8 cellular contexts compared by ENCODE assay signal in the genomic region with DNA sequence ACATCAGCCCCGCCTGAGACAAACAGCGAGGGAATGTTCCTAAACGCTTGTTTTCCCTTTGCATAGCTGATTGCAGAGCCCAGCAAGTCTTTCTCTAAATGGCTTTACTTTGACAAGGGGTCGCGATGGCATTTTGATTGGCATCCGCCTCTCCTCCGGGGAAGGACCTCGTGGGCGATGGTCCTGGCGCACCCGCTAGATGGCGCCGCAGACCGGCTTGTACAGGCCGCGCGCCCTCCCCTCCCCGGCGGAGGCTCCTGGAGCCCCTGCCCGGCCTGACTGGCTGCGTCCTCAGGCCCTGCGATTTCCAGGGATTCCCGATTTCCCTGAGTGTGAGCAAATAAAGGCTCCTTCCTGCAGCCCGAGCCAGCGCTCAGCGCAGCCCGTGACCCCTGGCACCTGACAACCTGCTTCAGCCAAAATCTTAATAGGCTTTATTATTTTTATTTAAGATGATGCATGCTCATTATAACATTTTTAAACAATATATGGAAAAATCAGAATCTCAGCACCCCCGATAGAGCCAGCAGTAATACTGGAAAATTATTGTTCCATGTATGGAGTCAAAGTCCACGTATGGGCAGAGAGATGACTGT.
DNase-seq lines count a peak whose midpoint lies in the region; ATAC-seq and TF ChIP-seq lines count a peak whose summit lies in the region.

No MANE protein-coding gene starts in this region.

- peak; percentile 70 for TF ChIP-seq RAD21 in HCT116 (IDR thresholded peaks at IDR 0.05; ENCODE audit: low read depth)

- DNase-seq in NCI-H2029 (lab: John Stamatoyannopoulos, UW), result peak; percentile 11
- no peak for DNase-seq in NCI-H2029 treated with DMSO at 0.1 percent for 48 hours (lab: John Stamatoyannopoulos, UW)
- DNase-seq in HCT116 (ENCODE audit: low read depth, low spot score), result no peak
- peak; percentile 84 for DNase-seq in NCI-H748 (lab: John Stamatoyannopoulos, UW; ENCODE audit: unreplicated experiment)
- peak; percentile 13 for DNase-seq in dermis blood vessel endothelial cell
- peak; percentile 88 for DNase-seq in nephron progenitor cell
- DNase-seq in tibial artery, result no peak

- POLR2A ChIA-PET in HCT116 (lab: Charles Lee), result no interaction called here

- CTCF ChIA-PET in HCT116 (lab: Charles Lee), result no interaction called here

- H3K27me3 ChIP-seq in HCT116 (ENCODE audit: insufficient read depth, low read length), result no peaks in the 10 kb centered on the region
- peaks cover 0 to 6% of the 10 kb centered on the region in 2 donors for H3K27me3 ChIP-seq in tibial artery

- TF ChIP-seq POLR2A in HCT116 (IDR thresholded peaks at IDR 0.05; ENCODE audit: borderline replicate concordance, extremely low read depth, insufficient read depth, insufficient read length), result no peak

- H3K4me2 ChIP-seq in HCT116 (ENCODE audit: low read length), result no peak overlapping the region

- no peak overlapping the region for H3K4me3 Mint-ChIP-seq in nephron progenitor cell

- RAD21 ChIA-PET in HCT116 (lab: Charles Lee; ENCODE audit: low non-redundant PET in 1 of 2, low total read pairs in 2 of 2, uncharacterized antibody in 2 of 2, unreplicated experiment in 2 of 2), result no interaction called here

- H3K36me3 ChIP-seq in HCT116 (ENCODE audit: control insufficient read depth in 1 of 2, insufficient read depth in 2 of 2, low read length in 2 of 2) (no peaks in the 10 kb centered on the region), tibial artery (no peaks in the 10 kb centered on the region)

- H3K27ac ChIP-seq in HCT116 (ENCODE audit: low read depth, low read length) (no peak overlapping the region), tibial artery (no peak overlapping the region)

- H3K9me2 ChIP-seq in HCT116 (ENCODE audit: insufficient read depth), result no peaks in the 10 kb centered on the region

- H3K27me3 Mint-ChIP-seq in nephron progenitor cell (ENCODE audit: low read depth, poor library complexity), result peaks cover 24% of the 10 kb centered on the region

- H3K9ac ChIP-seq in HCT116 (ENCODE audit: low read length), result no peak overlapping the region

- no peaks in the 10 kb centered on the region for H3K36me3 Mint-ChIP-seq in nephron progenitor cell (ENCODE audit: low read depth)

- TF ChIP-seq CTCF in HCT116 (IDR thresholded peaks at IDR 0.05 in 2 of 3, conservative IDR thresholded peaks at IDR 0.05 in 1 of 3; ENCODE audit: borderline replicate concordance in 1 of 3, insufficient read depth in 1 of 3, low read depth in 2 of 3, low read length in 2 of 3), result peak; percentile 36 to 86 (median 81); a peak in 5 of 6 replicates
- TF ChIP-seq CTCF in nephron progenitor cell (IDR thresholded peaks at IDR 0.05), result peak; percentile 93
- TF ChIP-seq CTCF in tibial artery (IDR thresholded peaks at IDR 0.05), result no peak

- no peak overlapping the region for H3K27ac Mint-ChIP-seq in nephron progenitor cell

- H3K4me1 Mint-ChIP-seq in nephron progenitor cell, result peaks cover 7% of the 10 kb centered on the region

- peak; percentile 97 for ATAC-seq in HCT116
- ATAC-seq in HG02610 (IDR thresholded peaks at IDR 0.05; ENCODE audit: unreplicated experiment), result no peak

- H3K4me1 ChIP-seq in HCT116 (ENCODE audit: control insufficient read depth in 1 of 2, insufficient read depth in 2 of 2, low read length in 2 of 2), result no peaks in the 10 kb centered on the region
- H3K4me1 ChIP-seq in tibial artery, result no peaks in the 10 kb centered on the region

- no peaks in the 10 kb centered on the region for H4K20me1 ChIP-seq in HCT116 (ENCODE audit: insufficient read depth)

- no peaks in the 10 kb centered on the region for H3K9me3 Mint-ChIP-seq in nephron progenitor cell

- no peaks in the 10 kb centered on the region for H3K79me2 ChIP-seq in HCT116 (ENCODE audit: insufficient read depth, low read length)

- H3K4me3 ChIP-seq in HCT116 (replicated peaks in 1 of 2; ENCODE audit: low read depth in 1 of 2, low read length in 2 of 2), result no peak overlapping the region
- H3K4me3 ChIP-seq in tibial artery, result no peak overlapping the region

- no peak overlapping the region for H2AFZ ChIP-seq in HCT116 (ENCODE audit: low read depth, low read length, poor library complexity, severe bottlenecking)

- intact Hi-C loops in HCT116 (cut with micrococcal nuclease) (loop anchor here (1.0 kb wide), 4 partner anchors 296 to 1848 kb away; no protein-coding TSS in a partner anchor), tibial artery (cut with DNase I; ENCODE audit: low total_unique reads) (no loop called here)

- no TSS peak for BruUV-seq in HCT116 (replicated peaks; lab: Mats Ljungman, UMichigan)

- no peaks in the 10 kb centered on the region for H3K9me3 ChIP-seq in HCT116 (ENCODE audit: control insufficient read depth in 1 of 2, insufficient read depth in 1 of 2, low read depth in 1 of 2, low read length in 2 of 2)
- no peaks in the 10 kb centered on the region for H3K9me3 ChIP-seq in tibial artery

TF ChIP-seq in HCT116, 20 proteins besides CTCF, POLR2A, EP300 and RAD21:
- TF ChIP-seq ELF1 (IDR thresholded peaks at IDR 0.05; ENCODE audit: borderline replicate concordance, low read depth) (no peak), ZFX (IDR thresholded peaks at IDR 0.05) (no peak), SRF (IDR thresholded peaks at IDR 0.05; ENCODE audit: low read depth) (no peak), TCF7L2 (IDR thresholded peaks at IDR 0.05; ENCODE audit: borderline replicate concordance, extremely low read depth, insufficient read depth, insufficient read length) (no peak), SIN3A (IDR thresholded peaks at IDR 0.05; ENCODE audit: low read depth) (no peak), POLR2AphosphoS5 (IDR thresholded peaks at IDR 0.05; ENCODE audit: low read depth, low read length) (no peak), YY1 (IDR thresholded peaks at IDR 0.05; ENCODE audit: extremely low read depth, insufficient replicate concordance, low read depth, low read length) (no peak), CEBPB (IDR thresholded peaks at IDR 0.05; ENCODE audit: low read depth) (no peak), EGR1 (IDR thresholded peaks at IDR 0.05; ENCODE audit: low read depth) (no peak), EZH2 (IDR thresholded peaks at IDR 0.05) (no peak), CBX3 (IDR thresholded peaks at IDR 0.05; ENCODE audit: low read depth) (no peak), JUND (IDR thresholded peaks at IDR 0.05) (no peak), ZNF274 (IDR thresholded peaks at IDR 0.05; ENCODE audit: low read depth, low read length) (no peak), EZH2phosphoT487 (IDR thresholded peaks at IDR 0.05; ENCODE audit: borderline replicate concordance) (no peak), SP1 (IDR thresholded peaks at IDR 0.05; ENCODE audit: low read depth) (no peak)
- TF ChIP-seq, protein P1, sequence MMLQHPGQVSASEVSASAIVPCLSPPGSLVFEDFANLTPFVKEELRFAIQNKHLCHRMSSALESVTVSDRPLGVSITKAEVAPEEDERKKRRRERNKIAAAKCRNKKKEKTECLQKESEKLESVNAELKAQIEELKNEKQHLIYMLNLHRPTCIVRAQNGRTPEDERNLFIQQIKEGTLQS (IDR thresholded peaks at IDR 0.05), result no peak
- TF ChIP-seq, protein P2, sequence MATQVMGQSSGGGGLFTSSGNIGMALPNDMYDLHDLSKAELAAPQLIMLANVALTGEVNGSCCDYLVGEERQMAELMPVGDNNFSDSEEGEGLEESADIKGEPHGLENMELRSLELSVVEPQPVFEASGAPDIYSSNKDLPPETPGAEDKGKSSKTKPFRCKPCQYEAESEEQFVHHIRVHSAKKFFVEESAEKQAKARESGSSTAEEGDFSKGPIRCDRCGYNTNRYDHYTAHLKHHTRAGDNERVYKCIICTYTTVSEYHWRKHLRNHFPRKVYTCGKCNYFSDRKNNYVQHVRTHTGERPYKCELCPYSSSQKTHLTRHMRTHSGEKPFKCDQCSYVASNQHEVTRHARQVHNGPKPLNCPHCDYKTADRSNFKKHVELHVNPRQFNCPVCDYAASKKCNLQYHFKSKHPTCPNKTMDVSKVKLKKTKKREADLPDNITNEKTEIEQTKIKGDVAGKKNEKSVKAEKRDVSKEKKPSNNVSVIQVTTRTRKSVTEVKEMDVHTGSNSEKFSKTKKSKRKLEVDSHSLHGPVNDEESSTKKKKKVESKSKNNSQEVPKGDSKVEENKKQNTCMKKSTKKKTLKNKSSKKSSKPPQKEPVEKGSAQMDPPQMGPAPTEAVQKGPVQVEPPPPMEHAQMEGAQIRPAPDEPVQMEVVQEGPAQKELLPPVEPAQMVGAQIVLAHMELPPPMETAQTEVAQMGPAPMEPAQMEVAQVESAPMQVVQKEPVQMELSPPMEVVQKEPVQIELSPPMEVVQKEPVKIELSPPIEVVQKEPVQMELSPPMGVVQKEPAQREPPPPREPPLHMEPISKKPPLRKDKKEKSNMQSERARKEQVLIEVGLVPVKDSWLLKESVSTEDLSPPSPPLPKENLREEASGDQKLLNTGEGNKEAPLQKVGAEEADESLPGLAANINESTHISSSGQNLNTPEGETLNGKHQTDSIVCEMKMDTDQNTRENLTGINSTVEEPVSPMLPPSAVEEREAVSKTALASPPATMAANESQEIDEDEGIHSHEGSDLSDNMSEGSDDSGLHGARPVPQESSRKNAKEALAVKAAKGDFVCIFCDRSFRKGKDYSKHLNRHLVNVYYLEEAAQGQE (IDR thresholded peaks at IDR 0.05; ENCODE audit: low read depth), result no peak
- TF ChIP-seq, protein P3, sequence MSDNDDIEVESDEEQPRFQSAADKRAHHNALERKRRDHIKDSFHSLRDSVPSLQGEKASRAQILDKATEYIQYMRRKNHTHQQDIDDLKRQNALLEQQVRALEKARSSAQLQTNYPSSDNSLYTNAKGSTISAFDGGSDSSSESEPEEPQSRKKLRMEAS (IDR thresholded peaks at IDR 0.05), result no peak
- TF ChIP-seq, protein P4, sequence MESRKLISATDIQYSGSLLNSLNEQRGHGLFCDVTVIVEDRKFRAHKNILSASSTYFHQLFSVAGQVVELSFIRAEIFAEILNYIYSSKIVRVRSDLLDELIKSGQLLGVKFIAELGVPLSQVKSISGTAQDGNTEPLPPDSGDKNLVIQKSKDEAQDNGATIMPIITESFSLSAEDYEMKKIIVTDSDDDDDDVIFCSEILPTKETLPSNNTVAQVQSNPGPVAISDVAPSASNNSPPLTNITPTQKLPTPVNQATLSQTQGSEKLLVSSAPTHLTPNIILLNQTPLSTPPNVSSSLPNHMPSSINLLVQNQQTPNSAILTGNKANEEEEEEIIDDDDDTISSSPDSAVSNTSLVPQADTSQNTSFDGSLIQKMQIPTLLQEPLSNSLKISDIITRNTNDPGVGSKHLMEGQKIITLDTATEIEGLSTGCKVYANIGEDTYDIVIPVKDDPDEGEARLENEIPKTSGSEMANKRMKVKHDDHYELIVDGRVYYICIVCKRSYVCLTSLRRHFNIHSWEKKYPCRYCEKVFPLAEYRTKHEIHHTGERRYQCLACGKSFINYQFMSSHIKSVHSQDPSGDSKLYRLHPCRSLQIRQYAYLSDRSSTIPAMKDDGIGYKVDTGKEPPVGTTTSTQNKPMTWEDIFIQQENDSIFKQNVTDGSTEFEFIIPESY (IDR thresholded peaks at IDR 0.05; ENCODE audit: extremely low read depth, insufficient replicate concordance, low read length), result no peak

Comparison
In these comparisons a context has a peak if more than half of its experiments do, and no peak if none do; other contexts are left out.
1. DNase-seq: peak in NCI-H2029 (single experiment), NCI-H748 (single experiment), dermis blood vessel endothelial cell (single experiment) and nephron progenitor cell (single experiment); none in NCI-H2029 treated with DMSO at 0.1 percent for 48 hours (single experiment), HCT116 (single experiment) and tibial artery (0 of 2).
2. CTCF ChIP-seq: peak in HCT116 (3 of 3) and nephron progenitor cell (single experiment); none in tibial artery (0 of 2).